In genomic region chr16:87188104-87188503, GRCh38 we compare ENCODE assay signal across 29 cellular contexts.
"Had no signal": no experiment of that assay in that cellular context is flagged by ENCODE, and none has a peak within 500 bp of the region (broad histone marks: within the 10 kb centered on the region; RNA-seq: fewer than 3 reads in every experiment).

No MANE protein-coding gene starts in this region.

- H3K4me1 ChIP-seq: ascending aorta, breast epithelium, esophagus muscularis mucosa, foreskin keratinocyte, gastrocnemius medialis, heart left ventricle had no signal

- H3K4me3 ChIP-seq: ascending aorta, breast epithelium, cardiac muscle cell, esophagus muscularis mucosa, gastrocnemius medialis, heart left ventricle had no signal

- H3K27ac ChIP-seq: ascending aorta, breast epithelium, cardiac muscle cell, esophagus muscularis mucosa, foreskin keratinocyte, gastrocnemius medialis, heart left ventricle, WERI-Rb-1 had no signal

- H3K9me3 ChIP-seq: gastrocnemius medialis had no signal

- FAIRE-seq: colon had no signal

- DNase-seq: activated B cell treated with CpG ODN at 0.5 μM for 24 hours; activated CD4-positive, alpha-beta T cell treated with anti-CD3 and anti-CD28 coated beads for 48 hours; activated CD4-positive, alpha-beta T cell treated with anti-CD3 and anti-CD28 coated beads, Interleukin-2, amount 50 U/mL, for 1 hour; activated CD4-positive, alpha-beta T cell treated with anti-CD3 and anti-CD28 coated beads, Interleukin-2, amount 50 U/mL, for 48 hours; activated CD8-positive, alpha-beta memory T cell treated with anti-CD3 and anti-CD28 coated beads for 24 hours; activated CD8-positive, alpha-beta T cell treated with anti-CD3 and anti-CD28 coated beads for 36 hours; activated effector memory CD4-positive, alpha-beta T cell treated with Interleukin-2 at 50 U/mL for 16 hours; activated gamma-delta T cell treated with Interleukin-2 at 50 U/mL for 16 hours; activated naive CD4-positive, alpha-beta T cell treated with anti-CD3 and anti-CD28 coated beads for 36 hours; activated naive CD8-positive, alpha-beta T cell treated with anti-CD3 and anti-CD28 coated beads, Interleukin-2, amount 10 ng/mL, durations not matched to agents 7 days and 5 days; activated T-cell treated with anti-CD3 and anti-CD28 coated beads, Interleukin-2, amount 50 U/mL, for 4 hours; central memory CD4-positive, alpha-beta T cell; cortex of kidney; dermis blood vessel endothelial cell; effector CD4-positive, alpha-beta T cell; effector memory CD8-positive, alpha-beta T cell; foreskin keratinocyte; gastrocnemius medialis; glutamatergic neuron; heart left ventricle; T-helper 1 cell; T-helper 17 cell; T1000; WERI-Rb-1 had no signal

- H3K27me3 ChIP-seq: ascending aorta, breast epithelium, cardiac muscle cell, foreskin keratinocyte, heart left ventricle had no signal

- H3K36me3 ChIP-seq: ascending aorta, breast epithelium, cardiac muscle cell, esophagus muscularis mucosa, gastrocnemius medialis, heart left ventricle, WERI-Rb-1 had no signal
